Comparison of ENCODE assay signal across 8 cellular contexts in the genomic region with DNA sequence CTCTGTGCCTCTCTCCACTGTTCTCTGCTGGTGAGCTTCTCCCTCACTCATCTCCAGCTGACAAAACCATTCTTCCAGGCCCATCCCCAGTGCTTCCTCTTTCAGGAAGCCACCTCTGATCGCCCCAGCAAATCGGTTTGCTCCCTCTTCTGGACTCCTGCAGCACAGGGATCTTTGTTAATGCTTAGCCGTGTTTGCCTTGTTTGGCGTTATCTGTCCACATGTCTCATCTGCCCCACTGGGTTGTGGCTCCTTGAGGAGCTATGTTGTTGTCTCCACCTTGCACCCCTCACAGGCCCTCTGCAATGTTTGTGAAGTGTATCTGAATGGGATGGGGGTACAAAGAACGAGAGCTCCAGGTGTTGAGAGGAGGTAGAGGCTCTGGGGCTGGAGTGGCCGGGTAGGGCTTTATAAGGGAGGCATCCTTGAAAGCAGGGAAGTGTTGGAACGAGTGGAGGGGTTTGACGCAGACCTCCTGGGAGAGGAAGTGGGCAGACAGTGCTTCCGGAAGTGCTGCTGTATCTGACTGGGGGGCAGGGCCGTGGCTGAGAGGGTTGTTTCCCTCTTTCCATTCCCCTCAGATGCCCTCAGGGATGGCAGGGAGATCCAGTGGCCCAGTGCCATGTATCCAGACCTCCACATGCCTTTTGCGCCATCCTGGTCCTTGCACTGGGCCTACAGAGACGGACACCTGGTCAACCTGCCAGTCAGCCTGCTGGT. TPM values are rescaled to one million over a fixed set of nuclear protein-coding genes. Genes with fewer than 3 reads are reported as not detected.
A peak's percentile ranks its signal among the peaks of the same experiment; 100 is the strongest.
DNase-seq lines count a peak whose midpoint lies in the region; ATAC-seq and TF ChIP-seq lines count a peak whose summit lies in the region.

No MANE protein-coding gene starts in this region.

- H3K9me1 ChIP-seq in IMR-90 (ENCODE audit: insufficient read depth, low read length) = peaks cover 7% of the 10 kb centered on the region

- no TSS peak for BruUV-seq in IMR-90 (replicated peaks; lab: Mats Ljungman, UMichigan)
- no TSS peak for BruUV-seq in MCF 10A (replicated peaks; lab: Mats Ljungman, UMichigan)

- TF ChIP-seq CTCF in IMR-90 (conservative IDR thresholded peaks at IDR 0.05; ENCODE audit: low read depth, low read length) (peak; percentile 12; the same call in 1 of the 2 replicates), fibroblast of villous mesenchyme (IDR thresholded peaks at IDR 0.05; ENCODE audit: insufficient read depth, low read depth, low read length) (peak; percentile 19), MCF 10A (IDR thresholded peaks at IDR 0.05; ENCODE audit: unreplicated experiment) (no peak)

- H2BK120ac ChIP-seq in IMR-90 (ENCODE audit: low read depth, low read length) = no peak overlapping the region

- H3K27ac Mint-ChIP-seq in MCF 10A (ENCODE audit: low read depth, unreplicated experiment) = no peak overlapping the region

- H3K4me2 ChIP-seq in IMR-90 (ENCODE audit: low read depth, low read length) = no peak overlapping the region

- H3K4me1 ChIP-seq in IMR-90 (ENCODE audit: control insufficient read depth, insufficient read depth, low read length) = no peaks in the 10 kb centered on the region

- no peak overlapping the region for H3K56ac ChIP-seq in IMR-90 (ENCODE audit: extremely low read depth, insufficient read depth, low read length)

- peaks cover 10% of the 10 kb centered on the region for H4K20me1 ChIP-seq in IMR-90 (ENCODE audit: insufficient read depth, low read length)

- no peak; the same call in 1 of the 2 replicates for TF ChIP-seq RAD21 in IMR-90 (IDR thresholded peaks at IDR 0.05; ENCODE audit: low read length)

- H3K4me1 Mint-ChIP-seq in MCF 10A (ENCODE audit: insufficient read depth, unreplicated experiment) = no peaks in the 10 kb centered on the region

- H3K23ac ChIP-seq in IMR-90 (ENCODE audit: low read depth, low read length) = no peak overlapping the region

- H2BK15ac ChIP-seq in IMR-90 (ENCODE audit: low read depth, low read length) = no peak overlapping the region

- H4K91ac ChIP-seq in IMR-90 (ENCODE audit: insufficient read depth, low read depth, low read length) = no peak overlapping the region

- H3K4me3 ChIP-seq in IMR-90 (ENCODE audit: insufficient read depth, low read depth, low read length) (no peak overlapping the region), fibroblast of villous mesenchyme (ENCODE audit: low read depth, low read length) (no peak overlapping the region)

- H3K4me3 Mint-ChIP-seq in MCF 10A (ENCODE audit: unreplicated experiment) = no peak overlapping the region

- H3K4ac ChIP-seq in IMR-90 (ENCODE audit: low read depth, low read length) = no peak overlapping the region

- WGBS in IMR-90 (ENCODE audit: extremely low coverage in 2 of 2, insufficient read length in 1 of 2), 2 experiments = 77% methylated on average over 6 of the region's 12 CpGs; no CpG with 5 or more reads in 1 of the 2 experiments

- no peak overlapping the region for H3K9ac ChIP-seq in IMR-90 (ENCODE audit: low read depth, low read length)

- intact Hi-C loops in IMR-90 (cut with micrococcal nuclease) = no loop called here
- intact Hi-C loops in MCF 10A (cut with micrococcal nuclease) = no loop called here

- H3K18ac ChIP-seq in IMR-90 (ENCODE audit: low read depth, low read length) = no peak overlapping the region

- POLR2A ChIA-PET in IMR-90 (lab: Charles Lee; ENCODE audit: unreplicated experiment) (no interaction called here), MCF 10A (lab: Yijun Ruan, JAX) (interaction anchor here (0.6 to 0.7 kb wide), 2 partner anchors 47 to 539 kb away, joined by 3 read pairs; a partner anchor contains a TSS)

- H3K14ac ChIP-seq in IMR-90 (replicated peaks; ENCODE audit: low read depth, low read length) = no peak overlapping the region

- dilution Hi-C loops in IMR-90 (cut with HindIII; ENCODE audit: low sequenced_read_pairs, unreplicated experiment) = no loop called here

- H3K27me3 Mint-ChIP-seq in MCF 10A (ENCODE audit: insufficient read depth, unreplicated experiment) = no peaks in the 10 kb centered on the region

- no peaks in the 10 kb centered on the region for H3K9me3 Mint-ChIP-seq in MCF 10A (ENCODE audit: unreplicated experiment)

- no peak overlapping the region for H2BK20ac ChIP-seq in IMR-90 (ENCODE audit: low read depth, low read length)

- CTCF ChIA-PET in IMR-90 (lab: Yijun Ruan, JAX) = interaction anchor here (0.6 kb wide), 1 partner anchor 165 kb away, joined by 5 read pairs; no protein-coding TSS in a partner anchor
- CTCF ChIA-PET in MCF 10A (lab: Yijun Ruan, JAX) = interaction anchor here (0.7 kb wide), 1 partner anchor 551 kb away, joined by 4 read pairs; no protein-coding TSS in a partner anchor

- H3K9me3 ChIP-seq in IMR-90 (ENCODE audit: control insufficient read depth, insufficient read depth, low read length) = no peaks in the 10 kb centered on the region

- peaks cover 10% of the 10 kb centered on the region; the same call in 1 of the 2 replicates for H3K36me3 ChIP-seq in IMR-90 (ENCODE audit: control insufficient read depth, insufficient read depth, low read length)

- no peaks in the 10 kb centered on the region for H3K27me3 ChIP-seq in IMR-90 (ENCODE audit: control insufficient read depth, insufficient read depth, low read length)

- peaks cover 3 to 20% of the 10 kb centered on the region in 2 experiments for H3K79me1 ChIP-seq in IMR-90 (ENCODE audit: low read depth in 1 of 2, low read length in 2 of 2)

- ATAC-seq in IMR-90 (ENCODE audit: low read depth) (no peak), GM19452 (IDR thresholded peaks at IDR 0.05; ENCODE audit: unreplicated experiment) (no peak)

- H2AK9ac ChIP-seq in IMR-90 (replicated peaks; ENCODE audit: low read depth, low read length, poor library complexity) = peak overlapping the region; percentile 65

- H4K5ac ChIP-seq in IMR-90 (ENCODE audit: low read depth, low read length) = no peak overlapping the region

- H2AK5ac ChIP-seq in IMR-90 (ENCODE audit: low read depth, low read length) = no peak overlapping the region

- no peak overlapping the region for H2BK5ac ChIP-seq in IMR-90 (ENCODE audit: low read depth, low read length, poor library complexity, severe bottlenecking)

- no peak overlapping the region for H3K27ac ChIP-seq in IMR-90 (ENCODE audit: insufficient read depth, low read length)

- peaks cover 9% of the 10 kb centered on the region for H3K36me3 Mint-ChIP-seq in MCF 10A (ENCODE audit: insufficient read depth, unreplicated experiment)

- no peak overlapping the region for H4K8ac ChIP-seq in IMR-90 (ENCODE audit: low read depth in 2 of 2, low read length in 2 of 2)

- DNase-seq in IMR-90 (no peak), fibroblast of villous mesenchyme (ENCODE audit: low read depth) (no peak), LoVo (ENCODE audit: low spot score) (no peak), MCF 10A (ENCODE audit: unreplicated experiment) (no peak), NCI-H2196 (lab: John Stamatoyannopoulos, UW; ENCODE audit: unreplicated experiment) (no peak)
- peak; percentile 13 to 14 for DNase-seq in activated CD8-positive, alpha-beta memory T cell treated with anti-CD3 and anti-CD28 coated beads for 4 hours (ENCODE audit: low read depth in 2 of 2)
- peak; percentile 33 for DNase-seq in stimulated activated CD4-positive, alpha-beta T cell treated with anti-CD3 and anti-CD28 coated beads, Interleukin-4, amount 100 ng/mL, for 24 hours

- TF ChIP-seq POLR2A in IMR-90 (IDR thresholded peaks at IDR 0.05; ENCODE audit: low read depth, low read length) = no peak

- H2AFZ ChIP-seq in IMR-90 (replicated peaks; ENCODE audit: low read length, poor library complexity) = peak overlapping the region; percentile 58

- in situ Hi-C loops in IMR-90 (cut with MboI; ENCODE audit: low sequenced_read_pairs) = no loop called here

TF ChIP-seq in IMR-90, 13 proteins besides CTCF, POLR2A, EP300 and RAD21 (continues in another document):
- no peak for TF ChIP-seq RCOR1 (IDR thresholded peaks at IDR 0.05; ENCODE audit: insufficient replicate concordance, low read length)
- TF ChIP-seq MXI1 (IDR thresholded peaks at IDR 0.05; ENCODE audit: borderline replicate concordance, low read depth, low read length) = no peak
- TF ChIP-seq CEBPB (IDR thresholded peaks at IDR 0.05; ENCODE audit: low read depth, low read length) = no peak
- no peak for TF ChIP-seq BHLHE40 (IDR thresholded peaks at IDR 0.05; ENCODE audit: low read depth, low read length)
- TF ChIP-seq RFX5 (IDR thresholded peaks at IDR 0.05; ENCODE audit: low read depth, low read length) = no peak
- no peak for TF ChIP-seq SMC3 (IDR thresholded peaks at IDR 0.05; ENCODE audit: low read depth, low read length)
- no peak for TF ChIP-seq FOS (IDR thresholded peaks at IDR 0.05; ENCODE audit: low read depth, low read length)
- TF ChIP-seq NFE2L2 (IDR thresholded peaks at IDR 0.05; ENCODE audit: low read depth, low read length) = no peak
- no peak for TF ChIP-seq CHD1 (IDR thresholded peaks at IDR 0.05; ENCODE audit: low read depth, low read length)
- TF ChIP-seq MAZ (IDR thresholded peaks at IDR 0.05; ENCODE audit: borderline replicate concordance, low read depth, low read length) = no peak
- no peak for TF ChIP-seq MAFK (IDR thresholded peaks at IDR 0.05; ENCODE audit: low read depth, low read length)

RNA-seq across cellular contexts. Expression of a gene that starts 27.8 kb away (rescaled TPM):
- total RNA-seq in IMR-90 (2012; rRNA removed) (2.2 and 2.9 TPM in 2 replicates), fibroblast of villous mesenchyme (7.4 and 9.5 TPM in 2 replicates), MCF 10A (2022) (19.2 and 19.8 TPM in 2 replicates)
- polyA plus RNA-seq in IMR-90 (2012; rRNA removed) = 6.9 and 7.5 TPM in 2 replicates
- 4.7 and 6.3 TPM in 2 replicates for polyA plus RNA-seq in IMR-90 (2012; cell fraction: cytosol; rRNA removed)
- polyA plus RNA-seq in IMR-90 (2012; cell fraction: nucleus; rRNA removed; ENCODE audit: low replicate concordance) = 17.2 and 50.6 TPM in 2 replicates

RNA-seq across cellular contexts. Expression of a gene that starts 28.8 kb away (rescaled TPM):
- 6.4 and 7.2 TPM in 2 replicates for total RNA-seq in IMR-90 (2012; rRNA removed)
- 14.9 and 16.2 TPM in 2 replicates for polyA plus RNA-seq in IMR-90 (2012; rRNA removed)
- polyA plus RNA-seq in IMR-90 (2012; cell fraction: cytosol; rRNA removed) = 9.8 and 14.7 TPM in 2 replicates
- 37.4 and 62.8 TPM in 2 replicates for polyA plus RNA-seq in IMR-90 (2012; cell fraction: nucleus; rRNA removed; ENCODE audit: low replicate concordance)
- 11.3 and 12.1 TPM in 2 replicates for total RNA-seq in fibroblast of villous mesenchyme
- total RNA-seq in MCF 10A (2022) = 13.3 and 15.6 TPM in 2 replicates

RNA-seq across cellular contexts. Expression of a gene that starts 31.1 kb away (rescaled TPM):
- total RNA-seq in IMR-90 (2012; rRNA removed) (8.4 and 11.4 TPM in 2 replicates), fibroblast of villous mesenchyme (28.5 and 31.2 TPM in 2 replicates), MCF 10A (2022) (42.8 and 46.5 TPM in 2 replicates)
- polyA plus RNA-seq in IMR-90 (2012; rRNA removed) = 59.2 and 64.7 TPM in 2 replicates
- polyA plus RNA-seq in IMR-90 (2012; cell fraction: cytosol; rRNA removed) = 30.4 and 39.0 TPM in 2 replicates
- polyA plus RNA-seq in IMR-90 (2012; cell fraction: nucleus; rRNA removed; ENCODE audit: low replicate concordance) = 231 and 523 TPM in 2 replicates

RNA-seq across cellular contexts. Expression of a gene that starts 38.0 kb away (rescaled TPM):
- total RNA-seq in IMR-90 (2012; rRNA removed) = 0.54 and 0.56 TPM in 2 replicates
- polyA plus RNA-seq in IMR-90 (2012; rRNA removed) = 0.53 and 0.72 TPM in 2 replicates
- polyA plus RNA-seq in IMR-90 (2012; cell fraction: cytosol; rRNA removed) = 1.2 and 1.6 TPM in 2 replicates
- 2.0 and 4.5 TPM in 2 replicates for polyA plus RNA-seq in IMR-90 (2012; cell fraction: nucleus; rRNA removed; ENCODE audit: low replicate concordance)
- 0.32 and 2.2 TPM in 2 replicates for total RNA-seq in fibroblast of villous mesenchyme
- 19.8 and 21.2 TPM in 2 replicates for total RNA-seq in MCF 10A (2022)

Comparison
In these comparisons a context has a peak if more than half of its experiments do, and no peak if none do; other contexts are left out.
1. DNase-seq: peak in activated CD8-positive, alpha-beta memory T cell treated with anti-CD3 and anti-CD28 coated beads for 4 hours (2 of 2) and stimulated activated CD4-positive, alpha-beta T cell treated with anti-CD3 and anti-CD28 coated beads, Interleukin-4, amount 100 ng/mL, for 24 hours (single experiment); none in IMR-90 (single experiment), fibroblast of villous mesenchyme (single experiment), LoVo (single experiment), MCF 10A (single experiment) and NCI-H2196 (single experiment).